21 cellular contexts compared by ENCODE assay signal in the genomic region with DNA sequence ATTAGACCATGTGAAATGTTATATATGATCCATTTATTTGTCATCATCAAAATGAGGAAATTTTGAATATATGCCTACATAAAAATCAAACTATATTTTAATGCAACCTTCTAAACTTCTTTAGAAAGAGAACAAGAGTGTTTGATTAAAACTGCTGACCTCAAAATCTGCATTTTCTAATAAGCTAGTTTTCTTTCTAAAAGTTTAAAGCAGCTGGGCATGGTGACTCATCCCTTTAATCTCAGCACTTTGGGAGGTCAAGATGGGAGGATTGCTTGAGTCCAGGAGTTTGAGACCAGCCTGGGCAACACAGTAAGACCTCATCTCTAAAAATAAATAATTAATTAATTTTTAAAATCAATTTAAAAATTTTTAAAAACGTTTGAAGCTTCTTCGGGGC. TPM values are rescaled to one million over a fixed set of nuclear protein-coding genes. Genes with fewer than 3 reads are reported as not detected.
DNase-seq lines count a peak whose midpoint lies in the region; ATAC-seq and TF ChIP-seq lines count a peak whose summit lies in the region.
"Had no signal": no experiment of that assay in that cellular context is flagged by ENCODE, and none has a peak within 500 bp of the region (broad histone marks: within the 10 kb centered on the region; RNA-seq: fewer than 3 reads in every experiment).

No MANE protein-coding gene starts in this region.

- H3K27ac ChIP-seq in tibial nerve: no peak overlapping the region
- H3K27ac ChIP-seq: BLaER1, PC-9, SJSA1 had no signal

- TF ChIP-seq CTCF in tibial nerve (IDR thresholded peaks at IDR 0.05): no peak

- no peak for ATAC-seq in natural killer cell treated with Interleukin-12 subunit alpha and Interleukin-12 subunit beta and Interleukin-15 and Interleukin-18, amount 100 ng/mL, for 72 hours
- ATAC-seq: CD8-positive, alpha-beta T cell had no signal

- TF ChIP-seq POLR2A in tibial nerve (IDR thresholded peaks at IDR 0.05): no peak

- intact Hi-C loops in activated CD4-positive, alpha-beta memory T cell treated with anti-CD3 and anti-CD28 coated beads for 36 hours (cut with micrococcal nuclease): no loop called here

- TF ChIP-seq EP300 in tibial nerve (IDR thresholded peaks at IDR 0.05): no peak

- CTCF ChIA-PET in activated CD4-positive, alpha-beta memory T cell treated with anti-CD3 and anti-CD28 coated beads, Interleukin-2, amount 10 ng/mL, durations not matched to agents 7 days and 5 days (lab: Charles Lee): interaction anchor here (0.8 to 7.4 kb wide), 8 partner anchors 15 to 83 kb away, joined by 3 to 114 read pairs (median 14); partner anchors contain the start of genes DRAM1 and GNPTAB
- CTCF ChIA-PET in activated CD4-positive, alpha-beta memory T cell treated with anti-CD3 and anti-CD28 coated beads for 36 hours (lab: Charles Lee): interaction anchor here (1.3 to 6.5 kb wide), 5 partner anchors 13 to 45 kb away, joined by 4 to 64 read pairs (median 5); partner anchors contain the start of gene GNPTAB

- H3K27me3 ChIP-seq in tibial nerve: no peaks in the 10 kb centered on the region
- H3K27me3 ChIP-seq: BLaER1, SJSA1 had no signal

- no peak overlapping the region for H3K4me3 Mint-ChIP-seq in activated CD4-positive, alpha-beta memory T cell treated with anti-CD3 and anti-CD28 coated beads, Interleukin-2, amount 10 ng/mL, durations not matched to agents 7 days and 5 days
- no peak overlapping the region for H3K4me3 Mint-ChIP-seq in activated CD4-positive, alpha-beta memory T cell treated with anti-CD3 and anti-CD28 coated beads for 36 hours
- no peak overlapping the region for H3K4me3 Mint-ChIP-seq in natural killer cell treated with Interleukin-12 subunit alpha and Interleukin-12 subunit beta and Interleukin-15 and Interleukin-18, amount 100 ng/mL, for 72 hours
- H3K4me3 Mint-ChIP-seq: CD8-positive, alpha-beta T cell had no signal

- WGBS in tibial nerve, 2 donors: 86 to 89% methylated on average over 2 of the region's 2 CpGs

- H3K4me1 Mint-ChIP-seq in activated CD4-positive, alpha-beta memory T cell treated with anti-CD3 and anti-CD28 coated beads, Interleukin-2, amount 10 ng/mL, durations not matched to agents 7 days and 5 days: peaks cover 77% of the 10 kb centered on the region
- peaks cover 21% of the 10 kb centered on the region for H3K4me1 Mint-ChIP-seq in activated CD4-positive, alpha-beta memory T cell treated with anti-CD3 and anti-CD28 coated beads for 36 hours (ENCODE audit: low read depth)
- H3K4me1 Mint-ChIP-seq in natural killer cell treated with Interleukin-12 subunit alpha and Interleukin-12 subunit beta and Interleukin-15 and Interleukin-18, amount 100 ng/mL, for 72 hours (ENCODE audit: low read depth in 2 of 2): peaks cover 69 to 80% of the 10 kb centered on the region in 2 donors

- peak overlapping the region; percentile 70 for H3K27ac Mint-ChIP-seq in activated CD4-positive, alpha-beta memory T cell treated with anti-CD3 and anti-CD28 coated beads, Interleukin-2, amount 10 ng/mL, durations not matched to agents 7 days and 5 days
- H3K27ac Mint-ChIP-seq in activated CD4-positive, alpha-beta memory T cell treated with anti-CD3 and anti-CD28 coated beads for 36 hours: no peak overlapping the region
- H3K27ac Mint-ChIP-seq in natural killer cell treated with Interleukin-12 subunit alpha and Interleukin-12 subunit beta and Interleukin-15 and Interleukin-18, amount 100 ng/mL, for 72 hours: peak overlapping the region; percentile 83 to 87
- H3K27ac Mint-ChIP-seq: CD8-positive, alpha-beta T cell had no signal

- DNase-seq in activated CD4-positive, alpha-beta memory T cell treated with anti-CD3 and anti-CD28 coated beads, Interleukin-2, amount 10 ng/mL, durations not matched to agents 7 days and 5 days: no peak
- DNase-seq in activated CD4-positive, alpha-beta memory T cell treated with anti-CD3 and anti-CD28 coated beads for 36 hours: no peak
- DNase-seq in MV-4-11 (lab: John Stamatoyannopoulos, UW): peak; percentile 34
- peak; percentile 37 for DNase-seq in amniotic epithelial cell (ENCODE audit: low read depth)
- DNase-seq in natural killer cell treated with Interleukin-12 subunit alpha and Interleukin-12 subunit beta and Interleukin-15 and Interleukin-18, amount 100 ng/mL, for 72 hours (ENCODE audit: low spot score): no peak
- no peak for DNase-seq in tibial nerve (ENCODE audit: low spot score in 2 of 2)
- DNase-seq in AG20443 (ENCODE audit: low spot score): no peak
- DNase-seq in COLO668 (lab: John Stamatoyannopoulos, UW; ENCODE audit: unreplicated experiment): no peak
- DNase-seq: 8988T; CD8-positive, alpha-beta T cell; Kasumi-1; NCI-H1417; NCI-H1930; NCI-H2171; NCI-H748 treated with DMSO at 0.1 percent for 48 hours; PC-9 had no signal

- no peaks in the 10 kb centered on the region for H3K4me1 ChIP-seq in tibial nerve
- H3K4me1 ChIP-seq: BLaER1, HAP-1, SJSA1 had no signal

- H3K4me3 ChIP-seq in tibial nerve: no peak overlapping the region
- H3K4me3 ChIP-seq: BLaER1, HAP-1, PC-9, SJSA1 had no signal

- no peaks in the 10 kb centered on the region for H3K27me3 Mint-ChIP-seq in activated CD4-positive, alpha-beta memory T cell treated with anti-CD3 and anti-CD28 coated beads, Interleukin-2, amount 10 ng/mL, durations not matched to agents 7 days and 5 days
- no peaks in the 10 kb centered on the region for H3K27me3 Mint-ChIP-seq in activated CD4-positive, alpha-beta memory T cell treated with anti-CD3 and anti-CD28 coated beads for 36 hours
- H3K27me3 Mint-ChIP-seq in natural killer cell treated with Interleukin-12 subunit alpha and Interleukin-12 subunit beta and Interleukin-15 and Interleukin-18, amount 100 ng/mL, for 72 hours: no peaks in the 10 kb centered on the region

- H3K9me3 Mint-ChIP-seq in activated CD4-positive, alpha-beta memory T cell treated with anti-CD3 and anti-CD28 coated beads, Interleukin-2, amount 10 ng/mL, durations not matched to agents 7 days and 5 days: no peaks in the 10 kb centered on the region
- H3K9me3 Mint-ChIP-seq in activated CD4-positive, alpha-beta memory T cell treated with anti-CD3 and anti-CD28 coated beads for 36 hours: no peaks in the 10 kb centered on the region
- H3K9me3 Mint-ChIP-seq in natural killer cell treated with Interleukin-12 subunit alpha and Interleukin-12 subunit beta and Interleukin-15 and Interleukin-18, amount 100 ng/mL, for 72 hours: peaks cover 6% of the 10 kb centered on the region
- H3K9me3 Mint-ChIP-seq: CD8-positive, alpha-beta T cell had no signal

- no peaks in the 10 kb centered on the region for H3K9me3 ChIP-seq in tibial nerve
- H3K9me3 ChIP-seq: BLaER1, HAP-1, SJSA1 had no signal

- POLR2A ChIA-PET in activated CD4-positive, alpha-beta memory T cell treated with anti-CD3 and anti-CD28 coated beads, Interleukin-2, amount 10 ng/mL, durations not matched to agents 7 days and 5 days (lab: Charles Lee): interaction anchor here (1.2 to 8.2 kb wide), 7 partner anchors 11 to 267 kb away, joined by 3 to 148 read pairs (median 4); partner anchors contain the start of genes GNPTAB and WASHC3
- POLR2A ChIA-PET in activated CD4-positive, alpha-beta memory T cell treated with anti-CD3 and anti-CD28 coated beads for 36 hours (lab: Charles Lee): interaction anchor here (2.0 kb wide), 1 partner anchor 13 kb away, joined by 7 read pairs; no protein-coding TSS in a partner anchor

- peaks cover 52% of the 10 kb centered on the region for H3K36me3 Mint-ChIP-seq in activated CD4-positive, alpha-beta memory T cell treated with anti-CD3 and anti-CD28 coated beads, Interleukin-2, amount 10 ng/mL, durations not matched to agents 7 days and 5 days (ENCODE audit: low read depth)
- peaks cover 3% of the 10 kb centered on the region for H3K36me3 Mint-ChIP-seq in activated CD4-positive, alpha-beta memory T cell treated with anti-CD3 and anti-CD28 coated beads for 36 hours
- H3K36me3 Mint-ChIP-seq in natural killer cell treated with Interleukin-12 subunit alpha and Interleukin-12 subunit beta and Interleukin-15 and Interleukin-18, amount 100 ng/mL, for 72 hours: peaks cover 26% of the 10 kb centered on the region

- peaks cover 0 to 20% (median 0%) of the 10 kb centered on the region in 3 donors for H3K36me3 ChIP-seq in tibial nerve
- H3K36me3 ChIP-seq: HAP-1, SJSA1 had no signal

RNA-seq across cellular contexts. Expression of gene GNPTAB, which starts 36.2 kb away (rescaled TPM):
- total RNA-seq in activated CD4-positive, alpha-beta memory T cell treated with anti-CD3 and anti-CD28 coated beads, Interleukin-2, amount 10 ng/mL, durations not matched to agents 7 days and 5 days: 10 to 100 TPM; 55.0 to 57.5 TPM
- total RNA-seq in activated CD4-positive, alpha-beta memory T cell treated with anti-CD3 and anti-CD28 coated beads for 36 hours: 10 to 100 TPM; 19.6 to 20.2 TPM
- total RNA-seq in natural killer cell treated with Interleukin-12 subunit alpha and Interleukin-12 subunit beta and Interleukin-15 and Interleukin-18, amount 100 ng/mL, for 72 hours: 100 to 1,000 TPM; 139 to 186 TPM
- total RNA-seq in tibial nerve: 10 to 100 TPM; 18.0 to 36.3 (median 32.5) TPM

RNA-seq across cellular contexts. Expression of gene SYCP3, which starts 55.3 kb away (rescaled TPM):
- under 1 TPM; 0.28 to 0.30 TPM for total RNA-seq in activated CD4-positive, alpha-beta memory T cell treated with anti-CD3 and anti-CD28 coated beads, Interleukin-2, amount 10 ng/mL, durations not matched to agents 7 days and 5 days
- under 1 TPM in 1 of 2 experiments, not detected in 1; 0.07 TPM for total RNA-seq in activated CD4-positive, alpha-beta memory T cell treated with anti-CD3 and anti-CD28 coated beads for 36 hours
- 1 to 10 TPM; 2.4 to 2.9 TPM for total RNA-seq in natural killer cell treated with Interleukin-12 subunit alpha and Interleukin-12 subunit beta and Interleukin-15 and Interleukin-18, amount 100 ng/mL, for 72 hours
- total RNA-seq in tibial nerve: under 1 TPM in 1 of 4 donors, not detected in 3; 0.60 TPM
- total RNA-seq: HT-29, NCI-H460, SJSA1 had no signal

Comparison
In these comparisons a context has a peak if more than half of its experiments do, and no peak if none do; other contexts are left out.
1. DNase-seq: peak in MV-4-11 (single experiment) and amniotic epithelial cell (single experiment); none in activated CD4-positive, alpha-beta memory T cell treated with anti-CD3 and anti-CD28 coated beads, Interleukin-2, amount 10 ng/mL, durations not matched to agents 7 days and 5 days (single experiment), activated CD4-positive, alpha-beta memory T cell treated with anti-CD3 and anti-CD28 coated beads for 36 hours (single experiment), natural killer cell treated with Interleukin-12 subunit alpha and Interleukin-12 subunit beta and Interleukin-15 and Interleukin-18, amount 100 ng/mL, for 72 hours (single experiment), tibial nerve (0 of 2), AG20443 (single experiment) and COLO668 (single experiment).